8 cellular contexts compared by ENCODE assay signal in the genomic region with DNA sequence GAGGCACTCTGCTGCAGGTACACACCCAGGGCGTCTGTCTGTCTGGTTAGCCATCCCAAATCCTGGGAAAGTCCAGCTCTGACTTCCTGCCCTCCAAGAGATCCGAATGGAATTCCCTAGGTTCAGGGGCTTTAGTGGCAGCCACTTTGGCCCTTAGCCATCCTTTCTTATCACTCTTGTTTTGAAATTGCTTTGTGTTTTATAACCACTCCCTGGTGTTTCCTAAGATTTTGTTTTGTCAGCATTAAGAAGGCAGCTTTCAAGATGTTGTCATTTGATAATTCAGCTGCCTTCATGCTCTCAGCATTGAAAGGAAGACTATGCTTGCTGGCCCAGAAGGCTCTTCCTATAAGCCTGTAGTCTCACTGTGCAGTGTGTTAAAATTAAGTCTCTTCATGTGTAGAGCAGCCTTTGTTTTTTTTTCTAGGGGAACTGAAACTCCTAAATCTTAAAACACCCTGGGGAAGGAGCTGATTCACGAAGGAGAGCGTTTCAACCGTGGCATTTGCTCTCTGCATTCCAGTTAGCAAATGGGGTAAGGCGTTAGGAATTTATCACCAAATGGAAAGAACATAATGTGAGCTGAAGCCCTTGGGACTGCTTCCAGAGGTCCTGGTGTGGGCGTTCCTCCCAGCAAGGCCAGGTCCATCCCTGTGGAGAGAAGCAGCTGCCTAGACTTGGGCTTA. TPM values are rescaled to one million over a fixed set of nuclear protein-coding genes. Genes with fewer than 3 reads are reported as not detected.
DNase-seq lines count a peak whose midpoint lies in the region; ATAC-seq and TF ChIP-seq lines count a peak whose summit lies in the region.

No MANE protein-coding gene starts in this region.

- ATAC-seq in GM18868 (IDR thresholded peaks at IDR 0.05; ENCODE audit: unreplicated experiment), result peak; percentile 78

- H3K9me3 ChIP-seq in SJCRH30 (replicated peaks), result no peaks in the 10 kb centered on the region

- peaks cover 18% of the 10 kb centered on the region for H3K36me3 ChIP-seq in SJCRH30

- DNase-seq in SJCRH30 (peak; percentile 49 to 69), fibroblast of villous mesenchyme (ENCODE audit: low read depth) (peak; percentile 89), pulmonary artery endothelial cell (ENCODE audit: low read depth, low spot score) (peak; percentile 82), SHP77 (lab: John Stamatoyannopoulos, UW) (no peak), 8988T (no peak)
- DNase-seq in NK-92 treated with Interleukin-12 subunit alpha and Interleukin-12 subunit beta, amount 100 ng/mL, for 24 hours (lab: John Stamatoyannopoulos, UW), result no peak
- DNase-seq in stimulated activated CD4-positive, alpha-beta T cell treated with anti-CD3 and anti-CD28 coated beads, Interleukin-15, amount 100 ng/mL, for 24 hours, result no peak

- no peaks in the 10 kb centered on the region for H3K27me3 ChIP-seq in SJCRH30

- H3K27ac ChIP-seq in SJCRH30, result peak overlapping the region; percentile 83

- peaks cover 17% of the 10 kb centered on the region for H3K4me1 ChIP-seq in SJCRH30

- H3K4me3 ChIP-seq in SJCRH30, result no peak overlapping the region
- peak overlapping the region; percentile 24 for H3K4me3 ChIP-seq in fibroblast of villous mesenchyme (ENCODE audit: low read depth, low read length)

- TF ChIP-seq CTCF in fibroblast of villous mesenchyme (IDR thresholded peaks at IDR 0.05; ENCODE audit: insufficient read depth, low read depth, low read length), result no peak

RNA-seq across cellular contexts. Expression of a gene that starts 14.2 kb away (rescaled TPM):
- total RNA-seq in SJCRH30 (2014; rRNA removed; shearing (Covaris generic)), result not detected in 2 replicates
- total RNA-seq in fibroblast of villous mesenchyme, result 0.43 and 0.64 TPM in 2 replicates
- 0.11 and 0.26 TPM in 2 replicates for total RNA-seq in pulmonary artery endothelial cell

RNA-seq across cellular contexts. Expression of a gene that starts 35.9 kb away (rescaled TPM):
- total RNA-seq in SJCRH30 (2014; rRNA removed; shearing (Covaris generic)), result 41.8 and 49.2 TPM in 2 replicates
- total RNA-seq in fibroblast of villous mesenchyme, result 27.1 and 32.4 TPM in 2 replicates
- 53.0 and 67.8 TPM in 2 replicates for total RNA-seq in pulmonary artery endothelial cell

RNA-seq across cellular contexts. Expression of a gene that starts 35.9 kb away (rescaled TPM):
- 51.4 and 55.6 TPM in 2 replicates for total RNA-seq in SJCRH30 (2014; rRNA removed; shearing (Covaris generic))
- total RNA-seq in fibroblast of villous mesenchyme (58.3 and 60.0 TPM in 2 replicates), pulmonary artery endothelial cell (59.2 and 67.4 TPM in 2 replicates)

Comparison
In these comparisons a context has a peak if more than half of its experiments do, and no peak if none do; other contexts are left out.
1. DNase-seq: peak in SJCRH30 (2 of 2), fibroblast of villous mesenchyme (single experiment) and pulmonary artery endothelial cell (single experiment); none in NK-92 treated with Interleukin-12 subunit alpha and Interleukin-12 subunit beta, amount 100 ng/mL, for 24 hours (single experiment), stimulated activated CD4-positive, alpha-beta T cell treated with anti-CD3 and anti-CD28 coated beads, Interleukin-15, amount 100 ng/mL, for 24 hours (single experiment), SHP77 (0 of 2) and 8988T (single experiment).